Comparison of ENCODE assay signal across 1 cellular context in the genomic region with DNA sequence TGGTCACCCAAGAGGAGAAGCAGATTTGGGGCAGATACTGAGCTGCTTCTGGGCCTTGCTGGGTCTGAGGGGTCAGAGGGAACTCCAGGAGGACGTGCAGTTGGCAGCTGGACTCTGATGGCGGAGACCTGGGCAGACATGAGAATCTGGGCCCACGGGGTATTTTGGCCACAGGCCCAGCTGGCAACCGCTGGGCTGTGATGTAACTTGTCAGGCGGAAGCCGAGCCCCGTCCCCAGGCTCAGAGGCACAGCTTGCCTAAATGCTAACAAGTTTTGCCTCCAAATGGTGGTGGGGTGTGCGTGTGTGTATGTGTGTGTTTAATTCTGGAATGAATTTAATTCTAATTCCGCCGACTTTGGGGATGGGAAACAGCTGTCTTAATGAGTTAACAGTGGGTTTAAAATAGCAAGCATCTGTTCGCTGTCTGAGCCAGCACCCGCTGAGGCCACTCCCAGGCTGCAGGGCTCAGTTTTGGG.
A peak's percentile ranks its signal among the peaks of the same experiment; 100 is the strongest.
TF ChIP-seq lines count a peak whose summit lies in the region.

No MANE protein-coding gene starts in this region.

TF ChIP-seq in HEK293, 187 proteins besides CTCF, POLR2A, EP300 and RAD21 (continued from another document):
- TF ChIP-seq KLF16 (tag by site-specific recombination; IDR thresholded peaks at IDR 0.05): peak; percentile 41; the same call in 1 of the 2 replicates
- TF ChIP-seq ZFP69B (tag by site-specific recombination; IDR thresholded peaks at IDR 0.05): 0 out of 2 replicates have a peak, but pooled peaks have one; percentile 29
- peak; percentile 49 for TF ChIP-seq ZIC2 (tag by site-specific recombination; IDR thresholded peaks at IDR 0.05)
